Comparison of ENCODE assay signal across 1 cellular context in the genomic region with DNA sequence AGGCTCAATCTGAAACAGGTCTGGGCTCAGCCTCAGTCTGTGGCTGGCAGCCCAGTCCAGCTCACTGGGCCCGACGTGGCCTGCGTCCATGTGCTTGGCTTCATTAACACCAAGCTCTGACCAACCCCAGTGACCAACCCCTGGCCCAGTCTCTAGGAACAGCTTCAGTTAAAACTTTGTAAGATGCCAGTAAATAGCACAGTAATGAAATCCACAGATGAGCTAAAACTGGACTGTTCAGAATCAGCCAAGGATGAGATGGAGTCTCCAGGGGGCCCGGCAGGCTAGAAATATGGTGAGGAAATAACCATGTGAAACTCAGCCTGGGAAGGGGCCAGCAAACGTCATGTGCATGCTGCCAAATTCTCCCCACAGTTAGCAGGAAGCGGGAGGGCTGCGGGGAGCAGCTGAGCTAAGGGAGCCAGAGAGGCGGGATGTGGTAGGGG.
TF ChIP-seq lines count a peak whose summit lies in the region.

No MANE protein-coding gene starts in this region.

TF ChIP-seq in IMR-90, 13 proteins besides CTCF, POLR2A, EP300 and RAD21:
- TF ChIP-seq SMC3 (IDR thresholded peaks at IDR 0.05; ENCODE audit: low read depth, low read length): no peak
- no peak for TF ChIP-seq BHLHE40 (IDR thresholded peaks at IDR 0.05; ENCODE audit: low read depth, low read length)
- no peak for TF ChIP-seq MXI1 (IDR thresholded peaks at IDR 0.05; ENCODE audit: borderline replicate concordance, low read depth, low read length)
- no peak for TF ChIP-seq RFX5 (IDR thresholded peaks at IDR 0.05; ENCODE audit: low read depth, low read length)
- TF ChIP-seq CHD1 (IDR thresholded peaks at IDR 0.05; ENCODE audit: low read depth, low read length): no peak
- no peak for TF ChIP-seq RCOR1 (IDR thresholded peaks at IDR 0.05; ENCODE audit: insufficient replicate concordance, low read length)
- TF ChIP-seq MAZ (IDR thresholded peaks at IDR 0.05; ENCODE audit: borderline replicate concordance, low read depth, low read length): no peak
- no peak for TF ChIP-seq NFE2L2 (IDR thresholded peaks at IDR 0.05; ENCODE audit: low read depth, low read length)
- no peak for TF ChIP-seq CEBPB (IDR thresholded peaks at IDR 0.05; ENCODE audit: low read depth, low read length)
- TF ChIP-seq, protein P1, sequence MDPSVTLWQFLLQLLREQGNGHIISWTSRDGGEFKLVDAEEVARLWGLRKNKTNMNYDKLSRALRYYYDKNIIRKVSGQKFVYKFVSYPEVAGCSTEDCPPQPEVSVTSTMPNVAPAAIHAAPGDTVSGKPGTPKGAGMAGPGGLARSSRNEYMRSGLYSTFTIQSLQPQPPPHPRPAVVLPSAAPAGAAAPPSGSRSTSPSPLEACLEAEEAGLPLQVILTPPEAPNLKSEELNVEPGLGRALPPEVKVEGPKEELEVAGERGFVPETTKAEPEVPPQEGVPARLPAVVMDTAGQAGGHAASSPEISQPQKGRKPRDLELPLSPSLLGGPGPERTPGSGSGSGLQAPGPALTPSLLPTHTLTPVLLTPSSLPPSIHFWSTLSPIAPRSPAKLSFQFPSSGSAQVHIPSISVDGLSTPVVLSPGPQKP (IDR thresholded peaks at IDR 0.05; ENCODE audit: borderline replicate concordance, low read depth, low read length): no peak
- TF ChIP-seq MAFK (IDR thresholded peaks at IDR 0.05; ENCODE audit: low read depth, low read length): no peak
- no peak for TF ChIP-seq FOS (IDR thresholded peaks at IDR 0.05; ENCODE audit: low read depth, low read length)
- TF ChIP-seq, protein P2, sequence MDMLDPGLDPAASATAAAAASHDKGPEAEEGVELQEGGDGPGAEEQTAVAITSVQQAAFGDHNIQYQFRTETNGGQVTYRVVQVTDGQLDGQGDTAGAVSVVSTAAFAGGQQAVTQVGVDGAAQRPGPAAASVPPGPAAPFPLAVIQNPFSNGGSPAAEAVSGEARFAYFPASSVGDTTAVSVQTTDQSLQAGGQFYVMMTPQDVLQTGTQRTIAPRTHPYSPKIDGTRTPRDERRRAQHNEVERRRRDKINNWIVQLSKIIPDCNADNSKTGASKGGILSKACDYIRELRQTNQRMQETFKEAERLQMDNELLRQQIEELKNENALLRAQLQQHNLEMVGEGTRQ (IDR thresholded peaks at IDR 0.05; ENCODE audit: low read depth, low read length): no peak
